1 cellular context compared by ENCODE assay signal in genomic region chr12:108773798-108774788, GRCh38.
TF ChIP-seq lines count a peak whose summit lies in the region.

No MANE protein-coding gene starts in this region.

TF ChIP-seq in GM23338, 12 proteins besides CTCF, POLR2A, EP300 and RAD21 (continued from another document):
- TF ChIP-seq ETS1 (IDR thresholded peaks at IDR 0.05) (no peak), NANOG (IDR thresholded peaks at IDR 0.05; ENCODE audit: borderline replicate concordance) (no peak), ZNF114 (CRISPR knock-in tag; IDR thresholded peaks at IDR 0.05) (no peak), STAT1 (IDR thresholded peaks at IDR 0.05; ENCODE audit: unreplicated experiment) (no peak)
